ENCODE assay signal across 8 cellular contexts in the genomic region with DNA sequence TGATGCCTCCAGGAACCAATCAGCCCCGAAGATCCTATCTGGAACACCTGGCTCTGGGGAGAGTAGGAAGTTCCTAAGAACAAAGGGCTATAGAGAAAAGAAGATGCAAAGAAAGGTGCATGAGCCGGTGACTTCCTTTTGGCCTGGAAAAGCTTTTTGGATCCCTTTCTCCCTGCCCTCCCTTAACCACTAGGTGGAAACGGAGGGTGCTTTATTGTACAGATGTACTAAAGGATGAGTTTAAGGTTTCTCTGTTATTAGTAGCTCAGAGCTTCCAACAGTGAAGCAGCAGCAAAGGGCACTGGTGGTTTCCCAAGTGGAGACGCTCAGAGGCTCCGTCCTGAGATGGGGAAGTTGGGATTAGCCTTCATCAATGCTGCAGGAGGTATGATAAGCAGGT. TPM values are rescaled to one million over a fixed set of nuclear protein-coding genes. Genes with fewer than 3 reads are reported as not detected.
DNase-seq lines count a peak whose midpoint lies in the region; ATAC-seq and TF ChIP-seq lines count a peak whose summit lies in the region.

No MANE protein-coding gene starts in this region.

- H3K4me1 ChIP-seq in naive thymus-derived CD4-positive, alpha-beta T cell (ENCODE audit: control insufficient read depth in 2 of 2, insufficient read depth in 2 of 2, low read length in 2 of 2) = peaks cover 0 to 17% of the 10 kb centered on the region in 2 donors
- H3K4me1 ChIP-seq in smooth muscle cell (ENCODE audit: low read depth) = no peaks in the 10 kb centered on the region

- H3K27me3 Mint-ChIP-seq in chondrocyte (ENCODE audit: low read depth) = peaks cover 13% of the 10 kb centered on the region
- H3K27me3 Mint-ChIP-seq in naive thymus-derived CD4-positive, alpha-beta T cell = peaks cover 0 to 9% (median 0%) of the 10 kb centered on the region in 5 donors

- H3K9me3 Mint-ChIP-seq in chondrocyte (ENCODE audit: low read depth) = peaks cover 7% of the 10 kb centered on the region
- H3K9me3 Mint-ChIP-seq in naive thymus-derived CD4-positive, alpha-beta T cell = peaks cover 0 to 18% (median 9%) of the 10 kb centered on the region in 11 donors

- H3K4me3 Mint-ChIP-seq in chondrocyte (ENCODE audit: unreplicated experiment) = no peak overlapping the region
- H3K4me3 Mint-ChIP-seq in naive thymus-derived CD4-positive, alpha-beta T cell = peak overlapping the region; percentile 47 to 77 (median 66)

- peaks cover 17% of the 10 kb centered on the region for H3K4me1 Mint-ChIP-seq in chondrocyte (ENCODE audit: low read depth)
- H3K4me1 Mint-ChIP-seq in naive thymus-derived CD4-positive, alpha-beta T cell = peaks cover 19 to 41% (median 32%) of the 10 kb centered on the region in 7 donors

- no peak overlapping the region for H3K27ac Mint-ChIP-seq in chondrocyte (ENCODE audit: unreplicated experiment)
- peak overlapping the region in 7 of 9 donors; percentile 0 to 89 (median 39) for H3K27ac Mint-ChIP-seq in naive thymus-derived CD4-positive, alpha-beta T cell

- no peak overlapping the region for H3K27ac ChIP-seq in naive thymus-derived CD4-positive, alpha-beta T cell (ENCODE audit: low read depth, low read length)
- no peak overlapping the region for H3K27ac ChIP-seq in smooth muscle cell (ENCODE audit: low read depth)

- H3F3A ChIP-seq in smooth muscle cell (ENCODE audit: low read depth) = no peaks in the 10 kb centered on the region

- no peak overlapping the region for H3K4me3 ChIP-seq in AG04449 (ENCODE audit: low read depth, low read length)
- H3K4me3 ChIP-seq in GM08714 (ENCODE audit: low read length) = peak overlapping the region; percentile 79
- H3K4me3 ChIP-seq in naive thymus-derived CD4-positive, alpha-beta T cell (ENCODE audit: low read length) = peak overlapping the region; percentile 28
- H3K4me3 ChIP-seq in smooth muscle cell = no peak overlapping the region

- CTCF ChIA-PET in AG04449 (lab: Yijun Ruan, JAX) = interaction anchor here (0.9 to 7.2 kb wide), 18 partner anchors 10 to 772 kb away, joined by 3 to 92 read pairs (median 3); no protein-coding TSS in a partner anchor
- CTCF ChIA-PET in naive thymus-derived CD4-positive, alpha-beta T cell (lab: Charles Lee) = no interaction called here

- H2AFZ ChIP-seq in smooth muscle cell (ENCODE audit: low read depth) = no peak overlapping the region

- POLR2A ChIA-PET in AG04449 (lab: Yijun Ruan, JAX) = no interaction called here
- POLR2A ChIA-PET in naive thymus-derived CD4-positive, alpha-beta T cell (lab: Charles Lee) = no interaction called here

- no peak overlapping the region for H3K4me2 ChIP-seq in smooth muscle cell

- peak; percentile 61 for TF ChIP-seq CTCF in AG04449 (IDR thresholded peaks at IDR 0.05; ENCODE audit: insufficient read depth, low read length, missing control alignments)
- peak; percentile 76 for TF ChIP-seq CTCF in chondrocyte (IDR thresholded peaks at IDR 0.05)
- TF ChIP-seq CTCF in smooth muscle cell (IDR thresholded peaks at IDR 0.05; ENCODE audit: borderline replicate concordance, insufficient read depth, poor library complexity, severe bottlenecking) = no peak

- peak; percentile 42 for ATAC-seq in HG02759 (IDR thresholded peaks at IDR 0.05; ENCODE audit: unreplicated experiment)
- peak; percentile 40 for ATAC-seq in naive thymus-derived CD4-positive, alpha-beta T cell

- DNase-seq in AG04449 (ENCODE audit: low read depth, low spot score) (no peak), NOMO-1 treated with dmso at 0.1 percent for 144 hours (lab: John Stamatoyannopoulos, UW; ENCODE audit: unreplicated experiment) (peak; percentile 12), chondrocyte (ENCODE audit: low spot score) (no peak), smooth muscle cell (lab: John Stamatoyannopoulos, UW; ENCODE audit: unreplicated experiment) (no peak)
- peak in 1 of 9 donors; percentile 2 for DNase-seq in naive thymus-derived CD4-positive, alpha-beta T cell
- DNase-seq in activated CD4-positive, CD25-positive, alpha-beta regulatory T cell treated with anti-CD3 and anti-CD28 coated beads, Interleukin-2, amount 50 U/mL, for 72 hours = no peak

- no peaks in the 10 kb centered on the region for H3K27me3 ChIP-seq in naive thymus-derived CD4-positive, alpha-beta T cell (ENCODE audit: control insufficient read depth in 2 of 2, insufficient read depth in 2 of 2, low read length in 2 of 2)
- no peaks in the 10 kb centered on the region for H3K27me3 ChIP-seq in smooth muscle cell (ENCODE audit: low read depth)

- no peaks in the 10 kb centered on the region for H4K20me1 ChIP-seq in smooth muscle cell (ENCODE audit: low read depth)

- intact Hi-C loops in naive thymus-derived CD4-positive, alpha-beta T cell (cut with micrococcal nuclease) = loop anchor here in 1 of 2 donors (1.0 kb wide), 1 partner anchor 107 kb away; no protein-coding TSS in a partner anchor

- no peaks in the 10 kb centered on the region for H3K9me3 ChIP-seq in naive thymus-derived CD4-positive, alpha-beta T cell (ENCODE audit: control insufficient read depth in 2 of 3, low read length in 3 of 3)
- no peaks in the 10 kb centered on the region for H3K9me3 ChIP-seq in smooth muscle cell (replicated peaks; ENCODE audit: low read depth)

- H3K79me2 ChIP-seq in smooth muscle cell (ENCODE audit: low read depth) = no peaks in the 10 kb centered on the region

- H3K36me3 Mint-ChIP-seq in chondrocyte (ENCODE audit: low read depth) = peaks cover 5% of the 10 kb centered on the region
- H3K36me3 Mint-ChIP-seq in naive thymus-derived CD4-positive, alpha-beta T cell = peaks cover 0 to 10% (median 4%) of the 10 kb centered on the region in 5 donors

- H3K9ac ChIP-seq in smooth muscle cell (ENCODE audit: low read depth) = no peak overlapping the region

- no peaks in the 10 kb centered on the region for H3K36me3 ChIP-seq in naive thymus-derived CD4-positive, alpha-beta T cell (ENCODE audit: control insufficient read depth in 2 of 3, insufficient read depth in 3 of 3, low read length in 3 of 3)
- no peaks in the 10 kb centered on the region for H3K36me3 ChIP-seq in smooth muscle cell (ENCODE audit: low read depth)

- WGBS in smooth muscle cell (ENCODE audit: low lambda C conversion rate) = 70% methylated on average over 5 of the region's 5 CpGs

RNA-seq across cellular contexts. Expression of a gene that starts 6.0 kb away (rescaled TPM):
- total RNA-seq in chondrocyte (not detected in 3 replicates), smooth muscle cell (0.04 TPM in 1 of 2 replicates, not detected in the other)
- total RNA-seq in naive thymus-derived CD4-positive, alpha-beta T cell = not detected
- not detected for polyA plus RNA-seq in naive thymus-derived CD4-positive, alpha-beta T cell
- polyA plus RNA-seq in smooth muscle cell = not detected in 2 replicates

Comparison
In these comparisons a context has a peak if more than half of its experiments do, and no peak if none do; other contexts are left out.
1. H3K4me3 ChIP-seq: peak in GM08714 (single experiment) and naive thymus-derived CD4-positive, alpha-beta T cell (single experiment); none in AG04449 (single experiment) and smooth muscle cell (single experiment).